1 cellular context compared by ENCODE assay signal in the genomic region with DNA sequence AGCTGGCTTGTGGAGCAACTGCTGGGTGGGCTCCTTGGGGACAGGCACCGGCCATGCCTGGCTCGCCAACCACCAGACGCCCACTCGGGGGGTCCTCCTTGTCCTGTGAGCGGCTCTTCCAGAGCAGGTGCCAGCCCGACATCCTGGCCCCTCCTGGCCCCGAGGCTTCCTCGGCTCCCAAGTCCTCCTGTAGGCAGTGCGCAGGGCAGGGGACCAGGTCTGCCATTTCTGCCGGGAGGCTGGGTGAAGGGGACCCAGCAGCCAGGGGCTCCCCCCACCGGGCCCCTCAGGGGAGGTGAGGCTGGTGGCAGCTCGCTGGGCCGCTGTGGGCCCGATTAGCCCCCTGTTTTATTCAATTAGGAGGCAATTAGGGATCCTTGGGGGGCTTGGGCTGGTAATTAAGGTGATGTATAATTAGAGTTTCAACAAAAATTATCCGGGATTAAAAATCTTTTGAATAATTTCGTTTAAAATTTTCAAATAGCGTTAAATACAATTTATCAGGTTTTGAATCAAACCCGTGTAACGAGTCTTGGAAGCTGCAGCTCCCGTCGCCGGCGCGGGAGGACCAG.
TF ChIP-seq lines count a peak whose summit lies in the region.

No MANE protein-coding gene starts in this region.

TF ChIP-seq in GM23338, 12 proteins besides CTCF, POLR2A, EP300 and RAD21:
- peak; percentile 92 for TF ChIP-seq EZH2 (IDR thresholded peaks at IDR 0.05; ENCODE audit: low read depth, unreplicated experiment)
- TF ChIP-seq, protein P1, sequence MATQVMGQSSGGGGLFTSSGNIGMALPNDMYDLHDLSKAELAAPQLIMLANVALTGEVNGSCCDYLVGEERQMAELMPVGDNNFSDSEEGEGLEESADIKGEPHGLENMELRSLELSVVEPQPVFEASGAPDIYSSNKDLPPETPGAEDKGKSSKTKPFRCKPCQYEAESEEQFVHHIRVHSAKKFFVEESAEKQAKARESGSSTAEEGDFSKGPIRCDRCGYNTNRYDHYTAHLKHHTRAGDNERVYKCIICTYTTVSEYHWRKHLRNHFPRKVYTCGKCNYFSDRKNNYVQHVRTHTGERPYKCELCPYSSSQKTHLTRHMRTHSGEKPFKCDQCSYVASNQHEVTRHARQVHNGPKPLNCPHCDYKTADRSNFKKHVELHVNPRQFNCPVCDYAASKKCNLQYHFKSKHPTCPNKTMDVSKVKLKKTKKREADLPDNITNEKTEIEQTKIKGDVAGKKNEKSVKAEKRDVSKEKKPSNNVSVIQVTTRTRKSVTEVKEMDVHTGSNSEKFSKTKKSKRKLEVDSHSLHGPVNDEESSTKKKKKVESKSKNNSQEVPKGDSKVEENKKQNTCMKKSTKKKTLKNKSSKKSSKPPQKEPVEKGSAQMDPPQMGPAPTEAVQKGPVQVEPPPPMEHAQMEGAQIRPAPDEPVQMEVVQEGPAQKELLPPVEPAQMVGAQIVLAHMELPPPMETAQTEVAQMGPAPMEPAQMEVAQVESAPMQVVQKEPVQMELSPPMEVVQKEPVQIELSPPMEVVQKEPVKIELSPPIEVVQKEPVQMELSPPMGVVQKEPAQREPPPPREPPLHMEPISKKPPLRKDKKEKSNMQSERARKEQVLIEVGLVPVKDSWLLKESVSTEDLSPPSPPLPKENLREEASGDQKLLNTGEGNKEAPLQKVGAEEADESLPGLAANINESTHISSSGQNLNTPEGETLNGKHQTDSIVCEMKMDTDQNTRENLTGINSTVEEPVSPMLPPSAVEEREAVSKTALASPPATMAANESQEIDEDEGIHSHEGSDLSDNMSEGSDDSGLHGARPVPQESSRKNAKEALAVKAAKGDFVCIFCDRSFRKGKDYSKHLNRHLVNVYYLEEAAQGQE (IDR thresholded peaks at IDR 0.05; ENCODE audit: unreplicated experiment), result no peak
